7 cellular contexts compared by ENCODE assay signal in the genomic region with DNA sequence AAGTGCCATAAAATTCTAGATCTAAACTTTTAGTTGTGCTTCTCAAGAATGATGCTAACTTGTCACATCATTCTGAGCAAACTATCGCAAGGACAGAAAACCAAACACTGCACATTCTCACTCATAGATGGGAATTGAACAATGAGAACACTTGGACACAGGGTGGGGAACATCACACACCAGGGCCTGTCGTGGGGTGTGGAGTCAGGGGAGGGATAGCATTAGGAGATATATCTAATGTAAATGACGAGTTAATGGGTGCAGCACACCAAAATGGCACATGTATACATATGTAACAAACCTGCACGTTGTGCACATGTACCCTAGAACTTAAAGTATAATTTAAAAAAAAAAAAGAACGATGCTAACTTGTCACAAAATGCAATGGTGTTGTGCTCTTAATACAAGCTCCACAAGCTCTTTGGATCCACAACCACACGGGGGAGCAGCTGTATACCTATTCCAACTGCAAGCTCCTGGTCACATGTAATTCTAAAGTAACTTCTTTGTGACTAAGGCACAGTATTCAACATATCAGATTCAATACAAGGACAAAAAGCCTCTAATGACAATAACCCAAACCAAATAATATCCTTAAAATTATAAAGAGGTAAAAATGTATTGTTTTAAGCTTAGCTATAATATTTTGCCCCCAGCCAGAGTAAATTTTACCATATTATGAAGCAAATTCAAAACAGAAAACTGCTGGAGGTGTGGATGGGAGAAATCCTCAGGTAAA. TPM values are rescaled to one million over a fixed set of nuclear protein-coding genes. Genes with fewer than 3 reads are reported as not detected.
DNase-seq lines count a peak whose midpoint lies in the region; ATAC-seq, FAIRE-seq and TF ChIP-seq lines count a peak whose summit lies in the region.
"Not testable (repeated sequence)": the region's sequence is repeated elsewhere in the genome, so short reads cannot be mapped to it uniquely, and the experiment has no call there.

No MANE protein-coding gene starts in this region.

- H3K27me3 ChIP-seq in pancreas = not testable (repeated sequence)

- in situ Hi-C loops in SK-MEL-5 (cut with HindIII; ENCODE audit: low pct_unique_long_range_greater_than_20kb, low sequenced_read_pairs) = not testable (repeated sequence)

- FAIRE-seq in pancreas (lab: Jason Lieb, UNC) = not testable (repeated sequence)

- ATAC-seq in HG02678 (IDR thresholded peaks at IDR 0.05; ENCODE audit: unreplicated experiment) (peak; percentile 35), Right ventricle myocardium superior (ENCODE audit: poor library complexity) (peak; percentile 92), pancreas (peak; percentile 77 to 95 (median 93))

- not testable (repeated sequence) for H3K9me3 ChIP-seq in pancreas

- 50% methylated on average over 6 of the region's 6 CpGs for WGBS in pancreas, 2 donors

- intact Hi-C loops in Right ventricle myocardium superior (cut with DNase I); pancreas (cut with DNase I): not testable (repeated sequence)

- H3K4me3 ChIP-seq in GM12864 (ENCODE audit: low read depth, low read length); pancreas: not testable (repeated sequence)

- H3K36me3 ChIP-seq in pancreas = not testable (repeated sequence)

- DNase-seq in GM12864 (ENCODE audit: low read depth) (peak; percentile 72), NCI-H1048 (lab: John Stamatoyannopoulos, UW) (peak; percentile 47), SK-MEL-5 (ENCODE audit: low read depth, low spot score) (peak; percentile 79), amniotic epithelial cell (ENCODE audit: low read depth) (peak; percentile 73), Right ventricle myocardium superior (peak; percentile 59), pancreas (peak in 4 of 6 donors; percentile 20 to 60 (median 39))

- H3K4me1 ChIP-seq in pancreas = not testable (repeated sequence)

- peak; percentile 63 for TF ChIP-seq CTCF in GM12864 (IDR thresholded peaks at IDR 0.05; ENCODE audit: low read depth, low read length, missing control alignments)
- TF ChIP-seq CTCF in pancreas (IDR thresholded peaks at IDR 0.05) = peak in 2 of 4 donors; percentile 27 to 40

- H3K27ac ChIP-seq in pancreas = not testable (repeated sequence)

RNA-seq across cellular contexts. Expression of gene RAB3GAP2, which starts 53.7 kb away (rescaled TPM):
- 19.8 and 20.4 TPM in 2 replicates for total RNA-seq in SK-MEL-5 (2014; rRNA removed; shearing (Covaris generic))
- polyA plus RNA-seq in SK-MEL-5 (2015; cell fraction: cytosol; rRNA removed) = 13.4 and 19.1 TPM in 2 replicates
- 45.1 and 54.9 TPM in 2 replicates for polyA plus RNA-seq in SK-MEL-5 (2015; cell fraction: nucleus; rRNA removed)
- 23.9 TPM for total RNA-seq in Right ventricle myocardium superior
- total RNA-seq in pancreas = 10 to 100 TPM; 14.3 to 26.2 (median 16.0) TPM
- polyA plus RNA-seq in pancreas = 1 to 10 TPM; 4.8 to 9.8 TPM

Comparison
In these comparisons a context has a peak if more than half of its experiments do, and no peak if none do; other contexts are left out.
1. ATAC-seq: peak in every context shown above with its lines; median percentile 93 in pancreas; 92 in Right ventricle myocardium superior; 35 in HG02678.